ENCODE assay signal across 14 cellular contexts in genomic region chr2:176744156-176744555, GRCh38.
"Had no signal": no experiment of that assay in that cellular context is flagged by ENCODE, and none has a peak within 500 bp of the region (broad histone marks: within the 10 kb centered on the region; RNA-seq: fewer than 3 reads in every experiment).

No MANE protein-coding gene starts in this region.

- H3K4me3 ChIP-seq: adrenal gland, hepatocyte, testis had no signal

- H3K27ac ChIP-seq: hepatocyte had no signal

- DNase-seq: activated CD4-positive, alpha-beta T cell treated with anti-CD3 and anti-CD28 coated beads, Interleukin-2, amount 50 U/mL, for 4 hours; activated CD4-positive, CD25-positive, alpha-beta regulatory T cell treated with anti-CD3 and anti-CD28 coated beads, Interleukin-2, amount 50 U/mL, for 72 hours; activated naive CD4-positive, alpha-beta T cell treated with anti-CD3 and anti-CD28 coated beads, Interleukin-2, amount 50 U/mL, for 16 hours; activated T-cell treated with anti-CD3 and anti-CD28 coated beads, Interleukin-2, amount 50 U/mL, for 1 hour; adrenal gland; central memory CD4-positive, alpha-beta T cell; erythroblast; natural killer cell; nucleus accumbens; stimulated activated CD4-positive, alpha-beta T cell treated with anti-CD3 and anti-CD28 coated beads, Interleukin-4, amount 100 ng/mL, for 1 hour; stimulated activated CD8-positive, alpha-beta memory T cell treated with anti-CD3 and anti-CD28 coated beads, Interleukin-4, amount 100 ng/mL, for 48 hours; stimulated activated naive CD8-positive, alpha-beta T cell treated with anti-CD3 and anti-CD28 coated beads, Interleukin-15, amount 100 ng/mL, for 72 hours; testis had no signal

- H3K4me1 ChIP-seq: testis had no signal

- H3K36me3 ChIP-seq: adrenal gland had no signal

- ATAC-seq: natural killer cell; stimulated activated naive CD8-positive, alpha-beta T cell treated with anti-CD3 and anti-CD28 coated beads, Interleukin-15, amount 100 ng/mL, for 72 hours had no signal

- H3K9me3 ChIP-seq: adrenal gland, testis had no signal

- H3K79me2 ChIP-seq: hepatocyte had no signal

- H3K27me3 ChIP-seq: adrenal gland, hepatocyte, testis had no signal

- H2AFZ ChIP-seq: hepatocyte had no signal

- H3K4me2 ChIP-seq: hepatocyte had no signal
